In genomic region chr19:13117176-13117771, GRCh38 we compare ENCODE assay signal across 1 cellular context.
A peak's percentile ranks its signal among the peaks of the same experiment; 100 is the strongest.
TF ChIP-seq lines count a peak whose summit lies in the region.

No MANE protein-coding gene starts in this region.

TF ChIP-seq in HepG2, 621 proteins besides CTCF, POLR2A, EP300 and RAD21:
- TF ChIP-seq BCL6 (CRISPR knock-in tag; IDR thresholded peaks at IDR 0.05): peak; percentile 36; the same call in 1 of the 2 replicates
- TF ChIP-seq RBM39 (IDR thresholded peaks at IDR 0.05; ENCODE audit: low read depth, low read length, poor library complexity, severe bottlenecking): no peak
- no peak for TF ChIP-seq JUNB (CRISPR knock-in tag; IDR thresholded peaks at IDR 0.05; ENCODE audit: borderline replicate concordance)
- 0 out of 2 replicates have a peak, but pooled peaks have one; percentile 36 for TF ChIP-seq ZNF878 (CRISPR knock-in tag; IDR thresholded peaks at IDR 0.05)
- TF ChIP-seq PAXIP1 (CRISPR knock-in tag; conservative IDR thresholded peaks at IDR 0.05): no peak
- no peak for TF ChIP-seq DBP (CRISPR knock-in tag; IDR thresholded peaks at IDR 0.05; ENCODE audit: not compliant biosample characterization)
- no peak for TF ChIP-seq ZFP36L2 (CRISPR knock-in tag; IDR thresholded peaks at IDR 0.05)
- TF ChIP-seq EEA1 (CRISPR knock-in tag; IDR thresholded peaks at IDR 0.05; ENCODE audit: borderline replicate concordance): no peak
- TF ChIP-seq MAX (IDR thresholded peaks at IDR 0.05): no peak
- 0 out of 2 replicates have a peak, but pooled peaks have one; percentile 22 for TF ChIP-seq SRY (CRISPR knock-in tag; IDR thresholded peaks at IDR 0.05)
- no peak for TF ChIP-seq HDAC6 (IDR thresholded peaks at IDR 0.05; ENCODE audit: low read depth, low read length)
- no peak for TF ChIP-seq PRPF4 (IDR thresholded peaks at IDR 0.05; ENCODE audit: low read depth, low read length, poor library complexity, severe bottlenecking)
- no peak for TF ChIP-seq ETV6 (CRISPR knock-in tag; conservative IDR thresholded peaks at IDR 0.05)
- TF ChIP-seq CHD4 (IDR thresholded peaks at IDR 0.05; ENCODE audit: borderline replicate concordance, low read length): peak; percentile 86; the same call in 1 of the 2 replicates
- TF ChIP-seq AHR (CRISPR knock-in tag; IDR thresholded peaks at IDR 0.05): no peak
- TF ChIP-seq ZNF354B (CRISPR knock-in tag; IDR thresholded peaks at IDR 0.05): no peak
